1 cellular context compared by ENCODE assay signal in genomic region chr7:11319491-11320274, GRCh38.
TF ChIP-seq lines count a peak whose summit lies in the region.

No MANE protein-coding gene starts in this region.

TF ChIP-seq in GM23338, 12 proteins besides CTCF, POLR2A, EP300 and RAD21 (continued from another document):
- TF ChIP-seq ZNF462 (CRISPR knock-in tag; IDR thresholded peaks at IDR 0.05) = no peak
- TF ChIP-seq POLR2AphosphoS5 (IDR thresholded peaks at IDR 0.05; ENCODE audit: low read depth) = no peak
- TF ChIP-seq EZH2phosphoT487 (IDR thresholded peaks at IDR 0.05; ENCODE audit: unreplicated experiment) = no peak
